14 cellular contexts compared by ENCODE assay signal in the genomic region with DNA sequence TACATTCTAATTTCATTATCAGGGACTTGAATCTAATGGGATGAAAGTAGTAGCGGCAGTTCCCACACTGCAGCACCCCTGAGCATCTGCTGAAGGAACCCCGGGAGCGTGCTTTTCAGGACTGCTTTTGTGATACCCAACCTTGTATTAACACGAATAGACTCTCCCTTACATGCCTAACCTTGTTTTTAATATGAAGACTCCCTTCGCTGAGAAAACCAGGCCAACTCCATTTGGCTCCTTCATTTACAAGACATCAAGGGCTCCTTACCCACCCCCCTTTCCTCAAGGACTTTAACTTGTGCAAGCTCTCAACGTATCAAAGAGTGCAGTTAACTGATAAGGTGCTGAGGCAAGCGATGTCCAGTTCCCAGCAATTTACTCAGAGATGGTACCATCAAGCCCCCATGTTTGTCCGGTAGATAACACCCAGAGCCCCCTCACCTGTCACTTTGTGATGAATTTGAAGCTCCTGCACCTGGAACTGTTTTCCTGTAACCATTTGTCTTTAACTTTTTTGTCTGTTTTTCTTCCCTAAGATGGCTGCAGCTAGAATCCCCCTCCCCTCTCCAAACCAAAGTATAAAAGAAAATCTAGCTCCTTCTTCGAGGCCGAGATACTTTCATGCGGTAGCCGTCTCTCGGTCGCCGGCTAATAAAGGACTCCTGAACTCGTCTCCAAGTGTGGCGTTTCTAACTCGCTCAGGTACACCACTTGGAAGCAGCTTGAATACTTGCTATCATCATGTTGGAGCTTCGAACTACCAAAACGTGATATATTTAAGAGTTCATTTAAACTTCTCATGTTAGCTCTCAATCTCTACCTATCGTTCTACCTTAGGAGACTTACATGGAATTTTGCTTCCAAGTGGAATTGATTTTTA. TPM values are rescaled to one million over a fixed set of nuclear protein-coding genes. Genes with fewer than 3 reads are reported as not detected.
DNase-seq lines count a peak whose midpoint lies in the region; ATAC-seq, FAIRE-seq and TF ChIP-seq lines count a peak whose summit lies in the region.
"Had no signal": no experiment of that assay in that cellular context is flagged by ENCODE, and none has a peak within 500 bp of the region (broad histone marks: within the 10 kb centered on the region; RNA-seq: fewer than 3 reads in every experiment).

No MANE protein-coding gene starts in this region.

- no TSS peak for BruUV-seq in MCF 10A (replicated peaks; lab: Mats Ljungman, UMichigan)
- BruUV-seq in endothelial cell of umbilical vein (replicated peaks; lab: Mats Ljungman, UMichigan), result no TSS peak

- TF ChIP-seq CTCF in MCF 10A (IDR thresholded peaks at IDR 0.05; ENCODE audit: unreplicated experiment), result no peak
- no peak for TF ChIP-seq CTCF in breast epithelium (IDR thresholded peaks at IDR 0.05)
- TF ChIP-seq CTCF in endothelial cell of umbilical vein (IDR thresholded peaks at IDR 0.05; ENCODE audit: extremely low read depth in 1 of 2, insufficient read depth in 1 of 2, low read depth in 1 of 2, low read length in 2 of 2), result no peak
- TF ChIP-seq CTCF in upper lobe of right lung (IDR thresholded peaks at IDR 0.05), result no peak

- no peaks in the 10 kb centered on the region for H3K9me3 Mint-ChIP-seq in MCF 10A (ENCODE audit: unreplicated experiment)
- H3K9me3 Mint-ChIP-seq: brain had no signal

- dilution Hi-C loops in endothelial cell of umbilical vein (cut with MboI; ENCODE audit: extremely low pct_ligation_motif_present, low sequenced_read_pairs), result no loop called here

- peaks cover 100% of the 10 kb centered on the region for H3K36me3 Mint-ChIP-seq in MCF 10A (ENCODE audit: insufficient read depth, unreplicated experiment)

- POLR2A ChIA-PET in MCF 10A (lab: Yijun Ruan, JAX) (interaction anchor here (0.9 to 12.2 kb wide), 6 partner anchors 9 to 120 kb away, joined by 3 to 197 read pairs (median 4); a partner anchor contains a TSS), endothelial cell of umbilical vein (lab: Charles Lee) (interaction anchor here (0.7 to 3.8 kb wide), 4 partner anchors 9 to 18 kb away, joined by 4 to 30 read pairs (median 6); a partner anchor contains a TSS)

- H3K9ac ChIP-seq in SK-N-MC (ENCODE audit: insufficient read length) (no peak overlapping the region), endothelial cell of umbilical vein (replicated peaks; ENCODE audit: extremely low read depth, insufficient read depth, low read length) (no peak overlapping the region)
- H3K9ac ChIP-seq: BLaER1 had no signal

- no peak overlapping the region for H3K4me2 ChIP-seq in endothelial cell of umbilical vein (ENCODE audit: insufficient read depth, low read length)
- H3K4me2 ChIP-seq: BLaER1, PC-9 had no signal

- H3K4me1 ChIP-seq in breast epithelium (no peaks in the 10 kb centered on the region), endothelial cell of umbilical vein (ENCODE audit: control insufficient read depth, extremely low read depth, insufficient read depth, low read length) (peaks cover 11% of the 10 kb centered on the region), upper lobe of right lung (peaks cover 38% of the 10 kb centered on the region)
- H3K4me1 ChIP-seq: prostate gland had no signal

- peaks cover 35% of the 10 kb centered on the region for H3K4me1 Mint-ChIP-seq in MCF 10A (ENCODE audit: insufficient read depth, unreplicated experiment)

- H3K36me3 ChIP-seq in breast epithelium, result peaks cover 5% of the 10 kb centered on the region
- peaks cover 91% of the 10 kb centered on the region for H3K36me3 ChIP-seq in SK-N-MC (ENCODE audit: insufficient read depth, low read length)
- peaks cover 42 to 62% of the 10 kb centered on the region in 2 experiments for H3K36me3 ChIP-seq in endothelial cell of umbilical vein (ENCODE audit: control insufficient read depth in 2 of 2, extremely low read depth in 1 of 2, insufficient read depth in 2 of 2, low read length in 2 of 2)
- peaks cover 94% of the 10 kb centered on the region for H3K36me3 ChIP-seq in upper lobe of right lung

- intact Hi-C loops in MCF 10A (cut with micrococcal nuclease) (no loop called here), breast epithelium (cut with DNase I; ENCODE audit: low total_unique reads) (no loop called here), endothelial cell of umbilical vein (cut with micrococcal nuclease) (no loop called here), upper lobe of right lung (cut with DNase I) (no loop called here)

- ATAC-seq in upper lobe of right lung, result no peak

- no peak overlapping the region for H2AFZ ChIP-seq in endothelial cell of umbilical vein (ENCODE audit: low read depth, low read length)
- H2AFZ ChIP-seq: PC-9 had no signal

- no peaks in the 10 kb centered on the region for H3K9me1 ChIP-seq in endothelial cell of umbilical vein (replicated peaks; ENCODE audit: control insufficient read depth, extremely low read depth, insufficient read depth, low read length)

- H3K4me3 Mint-ChIP-seq in MCF 10A (ENCODE audit: unreplicated experiment), result no peak overlapping the region
- H3K4me3 Mint-ChIP-seq: brain had no signal

- peak overlapping the region; percentile 67 for H3K27ac Mint-ChIP-seq in MCF 10A (ENCODE audit: low read depth, unreplicated experiment)

- no peaks in the 10 kb centered on the region for H3K27me3 ChIP-seq in breast epithelium
- H3K27me3 ChIP-seq in endothelial cell of umbilical vein (ENCODE audit: control insufficient read depth in 2 of 2, insufficient read depth in 2 of 2, low read length in 2 of 2), result no peaks in the 10 kb centered on the region
- no peaks in the 10 kb centered on the region for H3K27me3 ChIP-seq in upper lobe of right lung
- H3K27me3 ChIP-seq: BLaER1 had no signal

- H4K20me1 ChIP-seq in endothelial cell of umbilical vein (replicated peaks; ENCODE audit: control insufficient read depth, extremely low read depth, insufficient read depth, low read length), result peaks cover 19% of the 10 kb centered on the region

- no peak for TF ChIP-seq POLR2A in breast epithelium (IDR thresholded peaks at IDR 0.05)
- peak; percentile 18 for TF ChIP-seq POLR2A in endothelial cell of umbilical vein (IDR thresholded peaks at IDR 0.05; ENCODE audit: low read depth, low read length)

- no peak for FAIRE-seq in endothelial cell of umbilical vein (lab: Jason Lieb, UNC)

- DNase-seq in MCF 10A (ENCODE audit: unreplicated experiment) (no peak), breast epithelium (ENCODE audit: low spot score in 2 of 2) (no peak), SK-N-MC (ENCODE audit: low read depth, low spot score) (no peak), endothelial cell of umbilical vein (ENCODE audit: low read depth, low spot score) (no peak), upper lobe of right lung (peak; percentile 15), hippocampal formation (lab: John Stamatoyannopoulos, UW) (no peak), retina (no peak), LoVo (ENCODE audit: low spot score) (no peak)
- DNase-seq: activated CD4-positive, CD25-positive, alpha-beta regulatory T cell treated with anti-CD3 and anti-CD28 coated beads, Interleukin-2, amount 50 U/mL, for 72 hours; NCI-H1092; PC-9 had no signal

- H3K4me3 ChIP-seq in breast epithelium (no peak overlapping the region), SK-N-MC (no peak overlapping the region), endothelial cell of umbilical vein (replicated peaks in 1 of 3; ENCODE audit: insufficient read depth in 1 of 3, low read depth in 1 of 3, low read length in 3 of 3) (no peak overlapping the region), upper lobe of right lung (no peak overlapping the region)
- H3K4me3 ChIP-seq: BLaER1, PC-9, prostate gland had no signal

- H3K27me3 Mint-ChIP-seq in MCF 10A (ENCODE audit: insufficient read depth, unreplicated experiment), result no peaks in the 10 kb centered on the region
- H3K27me3 Mint-ChIP-seq: brain had no signal

- CTCF ChIA-PET in MCF 10A (lab: Yijun Ruan, JAX), result interaction anchor here (0.6 to 1.5 kb wide), 4 partner anchors 9 to 825 kb away, joined by 3 to 8 read pairs (median 3); no protein-coding TSS in a partner anchor
- CTCF ChIA-PET in endothelial cell of umbilical vein (lab: Charles Lee), result interaction anchor here (0.8 to 0.9 kb wide), 2 partner anchors 10 to 56 kb away, joined by 3 to 4 read pairs; a partner anchor contains a TSS

- no peak overlapping the region for H3K27ac ChIP-seq in breast epithelium
- peak overlapping the region; percentile 48; the same call in 1 of the 2 replicates for H3K27ac ChIP-seq in SK-N-MC
- no peak overlapping the region for H3K27ac ChIP-seq in endothelial cell of umbilical vein (ENCODE audit: insufficient read depth, low read depth, low read length)
- H3K27ac ChIP-seq in upper lobe of right lung, result no peak overlapping the region
- H3K27ac ChIP-seq: BLaER1, prostate gland had no signal

- H3K9me3 ChIP-seq in breast epithelium (no peaks in the 10 kb centered on the region), SK-N-MC (ENCODE audit: low read depth, low read length) (no peaks in the 10 kb centered on the region), endothelial cell of umbilical vein (replicated peaks; ENCODE audit: control insufficient read depth, insufficient read depth, low read length) (no peaks in the 10 kb centered on the region), upper lobe of right lung (no peaks in the 10 kb centered on the region)
- H3K9me3 ChIP-seq: BLaER1, prostate gland had no signal

- peaks cover 41% of the 10 kb centered on the region for H3K79me2 ChIP-seq in endothelial cell of umbilical vein (ENCODE audit: control insufficient read depth, insufficient read depth, low read length)

TF ChIP-seq in endothelial cell of umbilical vein, 7 proteins besides CTCF, POLR2A, EP300 and RAD21:
- TF ChIP-seq POLR2AphosphoS5 (IDR thresholded peaks at IDR 0.05; ENCODE audit: insufficient read depth, low read depth, low read length), result peak; percentile 38
- no peak for TF ChIP-seq JUN (IDR thresholded peaks at IDR 0.05; ENCODE audit: borderline replicate concordance, insufficient read depth, insufficient read length, low read depth)

RNA-seq across cellular contexts. Expression of a gene that starts 10.7 kb away (rescaled TPM):
- 907 and 981 TPM in 2 replicates for total RNA-seq in MCF 10A (2022)
- 100 to 1,000 TPM; 577 to 931 (median 621) TPM for total RNA-seq in breast epithelium
- 969 and 993 TPM in 2 replicates for total RNA-seq in endothelial cell of umbilical vein
- 197 and 348 TPM in 2 replicates for polyA plus RNA-seq in endothelial cell of umbilical vein
- 194 and 211 TPM in 2 replicates for polyA plus RNA-seq in endothelial cell of umbilical vein (2011; cell fraction: cytosol; rRNA removed)
- polyA plus RNA-seq in endothelial cell of umbilical vein (2011; cell fraction: nucleus; rRNA removed), result 1,780 and 2,211 TPM in 2 replicates
- 429 and 572 TPM in 2 replicates for polyA plus RNA-seq in endothelial cell of umbilical vein (2012)
- polyA minus RNA-seq in endothelial cell of umbilical vein, result 804 and 1,117 TPM in 2 replicates
- 519 TPM for polyA minus RNA-seq in endothelial cell of umbilical vein (2011; cell fraction: cytosol; rRNA and poly(A)+ RNA removed)
- 1,579 and 2,590 TPM in 2 replicates for polyA minus RNA-seq in endothelial cell of umbilical vein (2011; cell fraction: nucleus; rRNA and poly(A)+ RNA removed)
- 470 TPM for total RNA-seq in upper lobe of right lung
